Comparison of ENCODE assay signal across 15 cellular contexts in genomic region chr4:102717448-102718092, GRCh38. TPM values are rescaled to one million over a fixed set of nuclear protein-coding genes. Genes with fewer than 3 reads are reported as not detected.
A peak's percentile ranks its signal among the peaks of the same experiment; 100 is the strongest.
DNase-seq lines count a peak whose midpoint lies in the region; ATAC-seq and TF ChIP-seq lines count a peak whose summit lies in the region.
"Had no signal": no experiment of that assay in that cellular context is flagged by ENCODE, and none has a peak within 500 bp of the region (broad histone marks: within the 10 kb centered on the region; RNA-seq: fewer than 3 reads in every experiment).

No MANE protein-coding gene starts in this region.

- H3K27me3 ChIP-seq in HCT116 (ENCODE audit: insufficient read depth, low read length) (no peaks in the 10 kb centered on the region), liver (ENCODE audit: control insufficient read depth in 4 of 4, insufficient read depth in 4 of 4, low read length in 3 of 4) (no peaks in the 10 kb centered on the region)
- H3K27me3 ChIP-seq: transverse colon had no signal

- H3K79me2 ChIP-seq in HCT116 (ENCODE audit: insufficient read depth, low read length), result no peaks in the 10 kb centered on the region

- POLR2A ChIA-PET in HCT116 (lab: Charles Lee), result no interaction called here
- POLR2A ChIA-PET in activated CD4-positive, alpha-beta memory T cell treated with anti-CD3 and anti-CD28 coated beads, Interleukin-2, amount 10 ng/mL, durations not matched to agents 7 days and 5 days (lab: Charles Lee), result no interaction called here

- TF ChIP-seq POLR2A in HCT116 (IDR thresholded peaks at IDR 0.05; ENCODE audit: borderline replicate concordance, extremely low read depth, insufficient read depth, insufficient read length), result no peak

- no peaks in the 10 kb centered on the region; a peak in 1 of 4 replicates for H3K36me3 ChIP-seq in HCT116 (ENCODE audit: control insufficient read depth in 1 of 2, insufficient read depth in 2 of 2, low read length in 2 of 2)
- H3K36me3 ChIP-seq in liver (ENCODE audit: control insufficient read depth in 4 of 4, insufficient read depth in 3 of 4, low read depth in 1 of 4, low read length in 3 of 4), result peaks cover 0 to 5% (median 2%) of the 10 kb centered on the region in 4 donors

- RAD21 ChIA-PET in HCT116 (lab: Charles Lee; ENCODE audit: low non-redundant PET in 1 of 2, low total read pairs in 2 of 2, uncharacterized antibody in 2 of 2, unreplicated experiment in 2 of 2), result no interaction called here

- H3K4me1 ChIP-seq in HCT116 (ENCODE audit: control insufficient read depth in 1 of 2, insufficient read depth in 2 of 2, low read length in 2 of 2) (peaks cover 3 to 11% of the 10 kb centered on the region in 2 experiments; a peak in 1 of 4 replicates), liver (ENCODE audit: control insufficient read depth in 4 of 4, insufficient read depth in 4 of 4, low read length in 3 of 4) (peaks cover 0 to 4% (median 2%) of the 10 kb centered on the region in 4 donors)
- H3K4me1 ChIP-seq: transverse colon had no signal

- H3K4me3 ChIP-seq in HCT116 (replicated peaks in 1 of 2; ENCODE audit: low read depth in 1 of 2, low read length in 2 of 2) (no peak overlapping the region), liver (ENCODE audit: low read depth in 1 of 3, low read length in 3 of 3) (no peak overlapping the region)
- H3K4me3 ChIP-seq: transverse colon had no signal

- peak overlapping the region; percentile 1 to 28 (median 3) for H3K27ac Mint-ChIP-seq in CD14-positive monocyte
- H3K27ac Mint-ChIP-seq in activated CD4-positive, alpha-beta memory T cell treated with anti-CD3 and anti-CD28 coated beads, Interleukin-2, amount 10 ng/mL, durations not matched to agents 7 days and 5 days, result no peak overlapping the region
- H3K27ac Mint-ChIP-seq: activated CD4-positive, alpha-beta T cell treated with anti-CD3 and anti-CD28 coated beads for 36 hours had no signal

- no peaks in the 10 kb centered on the region for H4K20me1 ChIP-seq in HCT116 (ENCODE audit: insufficient read depth)

- H3K4me2 ChIP-seq in HCT116 (ENCODE audit: low read length), result no peak overlapping the region

- no peak for TF ChIP-seq CTCF in CD14-positive monocyte (IDR thresholded peaks at IDR 0.05)
- no peak for TF ChIP-seq CTCF in HCT116 (IDR thresholded peaks at IDR 0.05 in 2 of 3, conservative IDR thresholded peaks at IDR 0.05 in 1 of 3; ENCODE audit: borderline replicate concordance in 1 of 3, insufficient read depth in 1 of 3, low read depth in 2 of 3, low read length in 2 of 3)
- no peak for TF ChIP-seq CTCF in liver (IDR thresholded peaks at IDR 0.05; ENCODE audit: low read depth, low read length, missing input control)

- CTCF ChIA-PET in HCT116 (lab: Charles Lee), result interaction anchor here (2.3 kb wide), 1 partner anchor 13 kb away, joined by 6 read pairs; no protein-coding TSS in a partner anchor
- CTCF ChIA-PET in activated CD4-positive, alpha-beta memory T cell treated with anti-CD3 and anti-CD28 coated beads, Interleukin-2, amount 10 ng/mL, durations not matched to agents 7 days and 5 days (lab: Charles Lee), result interaction anchor here (1.2 kb wide), 1 partner anchor 14 kb away, joined by 3 read pairs; no protein-coding TSS in a partner anchor

- WGBS in liver, result 50% methylated on average over 1 of the region's 1 CpG

- intact Hi-C loops in CD14-positive monocyte (cut with micrococcal nuclease), result no loop called here
- intact Hi-C loops in HCT116 (cut with micrococcal nuclease), result no loop called here

- no peak overlapping the region for H2AFZ ChIP-seq in HCT116 (ENCODE audit: low read depth, low read length, poor library complexity, severe bottlenecking)

- no peak overlapping the region for H3K9ac ChIP-seq in HCT116 (ENCODE audit: low read length)
- H3K9ac ChIP-seq in liver (ENCODE audit: low read depth in 1 of 2, low read length in 2 of 2), result no peak overlapping the region

- ATAC-seq in HCT116, result peak; percentile 52
- ATAC-seq: activated CD4-positive, alpha-beta T cell treated with anti-CD3 and anti-CD28 coated beads for 36 hours had no signal

- TF ChIP-seq RAD21 in HCT116 (IDR thresholded peaks at IDR 0.05; ENCODE audit: low read depth), result no peak
- TF ChIP-seq RAD21 in liver (IDR thresholded peaks at IDR 0.05), result peak in 1 of 2 donors; percentile 10

- H3K9me3 Mint-ChIP-seq in CD14-positive monocyte, result peaks cover 0 to 2% (median 0%) of the 10 kb centered on the region in 7 donors
- H3K9me3 Mint-ChIP-seq in activated CD4-positive, alpha-beta memory T cell treated with anti-CD3 and anti-CD28 coated beads, Interleukin-2, amount 10 ng/mL, durations not matched to agents 7 days and 5 days, result peaks cover 8% of the 10 kb centered on the region
- H3K9me3 Mint-ChIP-seq: naive B cell had no signal

- H3K27ac ChIP-seq in HCT116 (ENCODE audit: low read depth, low read length) (no peak overlapping the region), liver (ENCODE audit: low read depth in 1 of 2, low read length in 2 of 2) (no peak overlapping the region)
- H3K27ac ChIP-seq: transverse colon had no signal

- H3K9me2 ChIP-seq in HCT116 (ENCODE audit: insufficient read depth), result no peaks in the 10 kb centered on the region

- H3K36me3 Mint-ChIP-seq in CD14-positive monocyte, result peaks cover 74 to 95% of the 10 kb centered on the region in 2 donors
- peaks cover 24% of the 10 kb centered on the region for H3K36me3 Mint-ChIP-seq in activated CD4-positive, alpha-beta memory T cell treated with anti-CD3 and anti-CD28 coated beads, Interleukin-2, amount 10 ng/mL, durations not matched to agents 7 days and 5 days (ENCODE audit: low read depth)

- H3K9me3 ChIP-seq in HCT116 (ENCODE audit: control insufficient read depth in 1 of 2, insufficient read depth in 1 of 2, low read depth in 1 of 2, low read length in 2 of 2), result peaks cover 0 to 5% of the 10 kb centered on the region in 2 experiments; a peak in 1 of 4 replicates
- no peaks in the 10 kb centered on the region for H3K9me3 ChIP-seq in liver (ENCODE audit: control insufficient read depth in 4 of 4, low read length in 3 of 4)
- H3K9me3 ChIP-seq: transverse colon had no signal

- DNase-seq in CD14-positive monocyte (ENCODE audit: low spot score) (no peak), HCT116 (ENCODE audit: low read depth, low spot score) (no peak), amniotic epithelial cell (ENCODE audit: low read depth) (peak; percentile 59), G401 (ENCODE audit: low spot score) (no peak), NCI-H2227 treated with DMSO at 0.1 percent for 48 hours (lab: John Stamatoyannopoulos, UW) (no peak), AG08395 (ENCODE audit: low spot score) (no peak)
- no peak for DNase-seq in activated CD4-positive, alpha-beta memory T cell treated with anti-CD3 and anti-CD28 coated beads, Interleukin-2, amount 10 ng/mL, durations not matched to agents 7 days and 5 days
- DNase-seq: activated CD4-positive, alpha-beta T cell treated with anti-CD3 and anti-CD28 coated beads for 36 hours; anterior cingulate cortex; erythroblast; IMR-90; naive B cell; NCI-H187; transverse colon had no signal

- no peaks in the 10 kb centered on the region for H3K4me1 Mint-ChIP-seq in CD14-positive monocyte
- H3K4me1 Mint-ChIP-seq in activated CD4-positive, alpha-beta memory T cell treated with anti-CD3 and anti-CD28 coated beads, Interleukin-2, amount 10 ng/mL, durations not matched to agents 7 days and 5 days, result peaks cover 8% of the 10 kb centered on the region
- H3K4me1 Mint-ChIP-seq: activated CD4-positive, alpha-beta T cell treated with anti-CD3 and anti-CD28 coated beads for 36 hours had no signal

- H3K4me3 Mint-ChIP-seq in CD14-positive monocyte, result no peak overlapping the region
- no peak overlapping the region for H3K4me3 Mint-ChIP-seq in activated CD4-positive, alpha-beta memory T cell treated with anti-CD3 and anti-CD28 coated beads, Interleukin-2, amount 10 ng/mL, durations not matched to agents 7 days and 5 days
- H3K4me3 Mint-ChIP-seq: activated CD4-positive, alpha-beta T cell treated with anti-CD3 and anti-CD28 coated beads for 36 hours; naive B cell had no signal

- BruUV-seq in HCT116 (replicated peaks; lab: Mats Ljungman, UMichigan), result no TSS peak

- in situ Hi-C loops in G401 (cut with HindIII; ENCODE audit: low sequenced_read_pairs), result no loop called here

- no peaks in the 10 kb centered on the region for H3K27me3 Mint-ChIP-seq in CD14-positive monocyte (ENCODE audit: low read depth in 3 of 3)
- no peaks in the 10 kb centered on the region for H3K27me3 Mint-ChIP-seq in activated CD4-positive, alpha-beta memory T cell treated with anti-CD3 and anti-CD28 coated beads, Interleukin-2, amount 10 ng/mL, durations not matched to agents 7 days and 5 days
- H3K27me3 Mint-ChIP-seq: activated CD4-positive, alpha-beta T cell treated with anti-CD3 and anti-CD28 coated beads for 36 hours; naive B cell had no signal

TF ChIP-seq in HCT116, 20 proteins besides CTCF, POLR2A, EP300 and RAD21:
- TF ChIP-seq, protein P1, sequence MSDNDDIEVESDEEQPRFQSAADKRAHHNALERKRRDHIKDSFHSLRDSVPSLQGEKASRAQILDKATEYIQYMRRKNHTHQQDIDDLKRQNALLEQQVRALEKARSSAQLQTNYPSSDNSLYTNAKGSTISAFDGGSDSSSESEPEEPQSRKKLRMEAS (IDR thresholded peaks at IDR 0.05), result no peak
- TF ChIP-seq POLR2AphosphoS5 (IDR thresholded peaks at IDR 0.05; ENCODE audit: low read depth, low read length) (no peak), JUND (IDR thresholded peaks at IDR 0.05) (0 out of 2 replicates have a peak, but pooled peaks have one; percentile 17), CEBPB (IDR thresholded peaks at IDR 0.05; ENCODE audit: low read depth) (no peak)

TF ChIP-seq in liver, 16 proteins besides CTCF, POLR2A, EP300 and RAD21:
- TF ChIP-seq HNF4A (conservative IDR thresholded peaks at IDR 0.05) (peak; percentile 8 to 9), RXRA (IDR thresholded peaks at IDR 0.05) (peak in 1 of 2 donors; percentile 30), FOXA2 (IDR thresholded peaks at IDR 0.05) (no peak)

RNA-seq across cellular contexts. Expression of gene MANBA, which starts 43.2 kb away (rescaled TPM):
- 10 to 100 TPM; 80.8 to 94.4 TPM for polyA plus RNA-seq in CD14-positive monocyte
- total RNA-seq in HCT116 (2021; ENCODE audit: unreplicated experiment), result 21.3 TPM
- 14.5 and 18.7 TPM in 2 replicates for polyA plus RNA-seq in HCT116 (2012)
- total RNA-seq in liver, result 10 to 100 TPM; 22.9 to 24.2 TPM
- polyA plus RNA-seq in liver, result 1 to 10 TPM; 7.1 to 8.2 TPM
- total RNA-seq in G401 (2014; rRNA removed; shearing (Covaris generic)), result 12.8 and 16.2 TPM in 2 replicates
- total RNA-seq in activated CD4-positive, alpha-beta memory T cell treated with anti-CD3 and anti-CD28 coated beads, Interleukin-2, amount 10 ng/mL, durations not matched to agents 7 days and 5 days, result 10 to 100 TPM; 13.6 to 14.5 TPM
